Comparison of ENCODE assay signal across 1 cellular context in the genomic region with DNA sequence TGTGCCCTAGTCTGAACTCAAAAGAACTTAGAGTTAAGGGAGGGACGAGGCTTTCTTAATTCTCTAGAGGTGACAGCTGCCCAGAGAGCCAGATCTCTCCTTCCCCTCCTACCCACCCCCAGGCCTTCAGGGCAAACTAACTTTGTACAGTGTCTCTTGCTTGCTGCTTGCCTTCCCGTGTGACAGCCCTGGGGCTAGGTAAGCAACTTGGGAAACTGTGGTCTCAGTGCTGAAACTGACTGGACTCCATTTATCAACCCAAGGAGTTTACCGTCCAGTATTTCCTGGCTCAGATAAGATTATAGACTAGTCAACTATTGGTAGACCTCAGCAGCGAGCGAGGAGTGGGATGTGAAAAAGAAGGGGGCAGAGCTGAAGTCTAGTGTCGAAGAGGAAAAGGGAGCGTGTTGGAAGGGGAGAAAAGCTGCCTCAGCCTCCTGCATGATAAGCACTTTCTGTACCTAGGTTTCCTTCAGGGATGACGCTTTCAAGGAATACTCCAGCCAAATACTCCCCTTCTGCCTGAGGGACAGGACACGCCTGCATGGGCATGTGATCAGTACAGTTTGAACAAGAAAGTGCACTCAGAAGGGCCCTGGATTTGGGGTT.
TF ChIP-seq lines count a peak whose summit lies in the region.

No MANE protein-coding gene starts in this region.

TF ChIP-seq in GM23338, 12 proteins besides CTCF, POLR2A, EP300 and RAD21 (continued from another document):
- TF ChIP-seq ZNF462 (CRISPR knock-in tag; IDR thresholded peaks at IDR 0.05), result no peak
- TF ChIP-seq NANOG (IDR thresholded peaks at IDR 0.05; ENCODE audit: borderline replicate concordance), result no peak
- TF ChIP-seq CREB1 (CRISPR knock-in tag; IDR thresholded peaks at IDR 0.05; ENCODE audit: low read depth), result no peak
- no peak for TF ChIP-seq EZH2 (IDR thresholded peaks at IDR 0.05; ENCODE audit: low read depth, unreplicated experiment)
